Comparison of ENCODE assay signal across 37 cellular contexts in genomic region chr1:212719633-212720032, GRCh38. TPM values are rescaled to one million over a fixed set of nuclear protein-coding genes. Genes with fewer than 3 reads are reported as not detected.
DNase-seq lines count a peak whose midpoint lies in the region; ATAC-seq, FAIRE-seq and TF ChIP-seq lines count a peak whose summit lies in the region.
"Had no signal": no experiment of that assay in that cellular context is flagged by ENCODE, and none has a peak within 500 bp of the region (broad histone marks: within the 10 kb centered on the region; RNA-seq: fewer than 3 reads in every experiment).

No MANE protein-coding gene starts in this region.

- no peak for ATAC-seq in SK-N-SH treated with all-trans-retinoic acid at 6 μM for 48 hours
- ATAC-seq in K562 = no peak
- ATAC-seq in GM21515 (IDR thresholded peaks at IDR 0.05; ENCODE audit: unreplicated experiment) = no peak
- ATAC-seq: A549; CD8-positive, alpha-beta T cell had no signal

- CTCF ChIA-PET in SK-N-SH (lab: Yijun Ruan, JAX) (no interaction called here), HEK293 (lab: Yijun Ruan, JAX) (no interaction called here), K562 (lab: Yijun Ruan, JAX; ENCODE audit: low intra/inter-chr PET ratio) (no interaction called here)

- no peak overlapping the region for H3K9ac ChIP-seq in SK-N-SH
- H3K9ac ChIP-seq in K562 (ENCODE audit: insufficient read depth in 1 of 2, low read depth in 2 of 2, low read length in 2 of 2) = no peak overlapping the region
- H3K9ac ChIP-seq: BLaER1; BLaER1 treated with 17β-estradiol and CSF1 and Interleukin-3, amounts not matched to agents 10 nM and 100 nM had no signal

- in situ Hi-C loops in K562 (cut with MboI) = no loop called here

- H3K9me3 Mint-ChIP-seq in activated CD4-positive, alpha-beta T cell treated with anti-CD3 and anti-CD28 coated beads, Interleukin-2, amount 10 ng/mL, durations not matched to agents 24 days and 14 days = peaks cover 11% of the 10 kb centered on the region
- H3K9me3 Mint-ChIP-seq: CD4-positive, alpha-beta T cell; CD8-positive, alpha-beta memory T cell; CD8-positive, alpha-beta T cell had no signal

- 81% methylated on average over 2 of the region's 2 CpGs for WGBS in SK-N-SH (ENCODE audit: low lambda C conversion rate)
- WGBS in K562 (ENCODE audit: insufficient coverage, low coverage, missing lambda C conversion rate) = 55% methylated on average over 2 of the region's 2 CpGs

- TF ChIP-seq EP300 in SK-N-SH (IDR thresholded peaks at IDR 0.05; ENCODE audit: borderline replicate concordance in 1 of 2, low read depth in 1 of 2, low read length in 1 of 2) = no peak
- TF ChIP-seq EP300 in K562 (IDR thresholded peaks at IDR 0.05; ENCODE audit: low read length) = no peak

- no peak overlapping the region for H3K4me3 Mint-ChIP-seq in activated CD4-positive, alpha-beta T cell treated with anti-CD3 and anti-CD28 coated beads, Interleukin-2, amount 10 ng/mL, durations not matched to agents 24 days and 14 days
- H3K4me3 Mint-ChIP-seq: B cell; CD14-positive monocyte; CD4-positive, alpha-beta memory T cell; CD4-positive, alpha-beta T cell; CD4-positive, CD25-positive, alpha-beta regulatory T cell; CD8-positive, alpha-beta memory T cell; CD8-positive, alpha-beta T cell had no signal

- no peak overlapping the region for H3K4me3 ChIP-seq in SK-N-SH (ENCODE audit: low read depth in 2 of 2, low read length in 1 of 2)
- no peak overlapping the region for H3K4me3 ChIP-seq in HEK293 (ENCODE audit: low read depth, low read length)
- H3K4me3 ChIP-seq in K562 = no peak overlapping the region
- H3K4me3 ChIP-seq: A549; BLaER1; BLaER1 treated with 17β-estradiol and CSF1 and Interleukin-3, amounts not matched to agents 10 nM and 100 nM had no signal

- FAIRE-seq in K562 (lab: Jason Lieb, UNC) (no peak), RCC 7860 (lab: Jason Lieb, UNC) (no peak)
- FAIRE-seq: A204.1, A549, D721Med had no signal

- H3K9me1 ChIP-seq in K562 (ENCODE audit: control insufficient read depth, insufficient read depth, low read length) = no peaks in the 10 kb centered on the region

- peaks cover 2 to 6% of the 10 kb centered on the region in 2 experiments; a peak in 2 of 4 replicates for H3K4me1 ChIP-seq in SK-N-SH (ENCODE audit: control insufficient read depth in 1 of 2, insufficient read depth in 2 of 2, low read depth in 1 of 2, low read length in 1 of 2)
- no peaks in the 10 kb centered on the region for H3K4me1 ChIP-seq in HEK293 (ENCODE audit: control insufficient read depth, insufficient read depth, low read length)
- peaks cover 3 to 15% of the 10 kb centered on the region in 2 experiments; a peak in 4 of 5 replicates for H3K4me1 ChIP-seq in K562 (replicated peaks in 1 of 2; ENCODE audit: control insufficient read depth in 2 of 2, insufficient read depth in 2 of 2, low read length in 2 of 2)
- H3K4me1 ChIP-seq: BE2C, BLaER1 had no signal

- H3K4me2 ChIP-seq in SK-N-SH (no peak overlapping the region), K562 (ENCODE audit: insufficient read depth, low read length) (no peak overlapping the region)
- H3K4me2 ChIP-seq: A549; BLaER1; BLaER1 treated with 17β-estradiol and CSF1 and Interleukin-3, amounts not matched to agents 10 nM and 100 nM had no signal

- H3K27me3 ChIP-seq in SK-N-SH (ENCODE audit: insufficient read depth) (no peaks in the 10 kb centered on the region), K562 (ENCODE audit: control insufficient read depth in 2 of 2, insufficient read depth in 2 of 2, low read length in 2 of 2) (no peaks in the 10 kb centered on the region)
- H3K27me3 ChIP-seq: BE2C; BLaER1; BLaER1 treated with 17β-estradiol and CSF1 and Interleukin-3, amounts not matched to agents 10 nM and 100 nM had no signal

- no peak for DNase-seq in SK-N-SH
- peak; percentile 10 for DNase-seq in activated CD4-positive, alpha-beta T cell treated with anti-CD3 and anti-CD28 coated beads, Interleukin-2, amount 10 ng/mL, durations not matched to agents 24 days and 14 days
- no peak for DNase-seq in activated CD4-positive, alpha-beta T cell treated with anti-CD3 and anti-CD28 coated beads for 1 hour
- DNase-seq in K562 (ENCODE audit: extremely low read depth in 1 of 4, low spot score in 3 of 4) = no peak
- DNase-seq in RCC 7860 (ENCODE audit: low spot score) = no peak
- DNase-seq: 8988T; ACHN; AML-193; BE2C; C1 segment of cervical spinal cord; Caco-2; Calu3; CD4-positive, alpha-beta memory T cell; CD4-positive, alpha-beta T cell; CD4-positive, CD25-positive, alpha-beta regulatory T cell; CD8-positive, alpha-beta memory T cell; CD8-positive, alpha-beta T cell; COR-L47; DMS 273 treated with DMSO at 0.1 percent for 48 hours; DMS153; DMS53; DMS79; DMS79 treated with DMSO at 0.1 percent for 48 hours; DND-41; EL had no signal

- peaks cover 33% of the 10 kb centered on the region for H3K4me1 Mint-ChIP-seq in activated CD4-positive, alpha-beta T cell treated with anti-CD3 and anti-CD28 coated beads, Interleukin-2, amount 10 ng/mL, durations not matched to agents 24 days and 14 days
- H3K4me1 Mint-ChIP-seq: B cell had no signal

- intact Hi-C loops in activated CD4-positive, alpha-beta T cell treated with anti-CD3 and anti-CD28 coated beads, Interleukin-2, amount 10 ng/mL, durations not matched to agents 24 days and 14 days (cut with micrococcal nuclease) = loop anchor here (2.0 kb wide), 1 partner anchor 33 kb away; no protein-coding TSS in a partner anchor
- intact Hi-C loops in K562 (cut with micrococcal nuclease) = no loop called here

- H3K79me2 ChIP-seq in SK-N-SH (ENCODE audit: insufficient read depth) (no peaks in the 10 kb centered on the region), K562 (ENCODE audit: control insufficient read depth, insufficient read depth, low read length) (no peaks in the 10 kb centered on the region)

- no peak for TF ChIP-seq POLR2A in K562 (conservative IDR thresholded peaks at IDR 0.05)

- no TSS peak for BruUV-seq in K562 (replicated peaks; lab: Mats Ljungman, UMichigan)

- no peaks in the 10 kb centered on the region for H3K9me2 ChIP-seq in SK-N-SH

- H3K27ac Mint-ChIP-seq in activated CD4-positive, alpha-beta T cell treated with anti-CD3 and anti-CD28 coated beads, Interleukin-2, amount 10 ng/mL, durations not matched to agents 24 days and 14 days = no peak overlapping the region
- H3K27ac Mint-ChIP-seq: B cell; CD14-positive monocyte; CD4-positive, alpha-beta memory T cell; CD4-positive, alpha-beta T cell; CD4-positive, CD25-positive, alpha-beta regulatory T cell; CD8-positive, alpha-beta memory T cell; CD8-positive, alpha-beta T cell had no signal

- H3K36me3 ChIP-seq in SK-N-SH (replicated peaks in 1 of 2; ENCODE audit: control insufficient read depth in 1 of 2, insufficient read depth in 2 of 2, low read length in 1 of 2) = peaks cover 0 to 4% of the 10 kb centered on the region in 2 experiments
- H3K36me3 ChIP-seq in HEK293 (ENCODE audit: control insufficient read depth in 2 of 2, insufficient read depth in 1 of 2, low read length in 2 of 2) = no peaks in the 10 kb centered on the region
- H3K36me3 ChIP-seq in K562 (ENCODE audit: control insufficient read depth, insufficient read depth, low read length) = no peaks in the 10 kb centered on the region
- H3K36me3 ChIP-seq: BE2C, BLaER1 had no signal

- no peak overlapping the region for H2AFZ ChIP-seq in SK-N-SH (ENCODE audit: low read depth)
- H2AFZ ChIP-seq in K562 (ENCODE audit: low read depth, low read length) = no peak overlapping the region

- TF ChIP-seq RAD21 in SK-N-SH (IDR thresholded peaks at IDR 0.05; ENCODE audit: low read length) = no peak
- TF ChIP-seq RAD21 in K562 (CRISPR knock-in tag; conservative IDR thresholded peaks at IDR 0.05 in 1 of 2, IDR thresholded peaks at IDR 0.05 in 1 of 2) = no peak

- peaks cover 3% of the 10 kb centered on the region for H3F3A ChIP-seq in SK-N-SH (replicated peaks; ENCODE audit: insufficient read depth)

- H4K20me1 ChIP-seq in SK-N-SH (ENCODE audit: insufficient read depth) = no peaks in the 10 kb centered on the region
- no peaks in the 10 kb centered on the region for H4K20me1 ChIP-seq in K562 (replicated peaks; ENCODE audit: control insufficient read depth, insufficient read depth, low read length)
- H4K20me1 ChIP-seq: BLaER1; BLaER1 treated with 17β-estradiol and CSF1 and Interleukin-3, amounts not matched to agents 10 nM and 100 nM had no signal

- H3K27ac ChIP-seq in SK-N-SH (ENCODE audit: low read depth in 2 of 2, low read length in 1 of 2) (no peak overlapping the region), HEK293 (ENCODE audit: extremely low read depth, low read depth, low read length) (no peak overlapping the region), K562 (ENCODE audit: extremely low read depth, low read depth, low read length) (no peak overlapping the region)
- H3K27ac ChIP-seq: 22Rv1; A549; BLaER1; BLaER1 treated with 17β-estradiol and CSF1 and Interleukin-3, amounts not matched to agents 10 nM and 100 nM; C4-2B had no signal

- H3K9me3 ChIP-seq in SK-N-SH = no peaks in the 10 kb centered on the region
- no peaks in the 10 kb centered on the region for H3K9me3 ChIP-seq in HEK293 (ENCODE audit: control insufficient read depth, insufficient read depth, low read depth, low read length)
- H3K9me3 ChIP-seq in K562 (replicated peaks; ENCODE audit: control insufficient read depth, insufficient read depth, low read depth, low read length) = no peaks in the 10 kb centered on the region
- H3K9me3 ChIP-seq: A549, BE2C, Caco-2 had no signal

- peaks cover 14% of the 10 kb centered on the region for H3K27me3 Mint-ChIP-seq in activated CD4-positive, alpha-beta T cell treated with anti-CD3 and anti-CD28 coated beads, Interleukin-2, amount 10 ng/mL, durations not matched to agents 24 days and 14 days

- TF ChIP-seq CTCF in SK-N-SH (IDR thresholded peaks at IDR 0.05) (no peak), HEK293 (tag by site-specific recombination; IDR thresholded peaks at IDR 0.05) (no peak), K562 (IDR thresholded peaks at IDR 0.05 in 2 of 3, conservative IDR thresholded peaks at IDR 0.05 in 1 of 3; ENCODE audit: insufficient read depth in 2 of 3, low read depth in 1 of 3, low read length in 3 of 3) (no peak)

- H3K36me3 Mint-ChIP-seq in activated CD4-positive, alpha-beta T cell treated with anti-CD3 and anti-CD28 coated beads, Interleukin-2, amount 10 ng/mL, durations not matched to agents 24 days and 14 days (ENCODE audit: low read depth) = peaks cover 13% of the 10 kb centered on the region
- H3K36me3 Mint-ChIP-seq: CD8-positive, alpha-beta T cell had no signal

- POLR2A ChIA-PET in SK-N-SH (lab: Yijun Ruan, JAX) (no interaction called here), HEK293 (lab: Yijun Ruan, JAX) (no interaction called here), K562 (lab: Yijun Ruan, JAX) (no interaction called here)

RNA-seq across cellular contexts. Expression of gene BATF3, which starts 20.0 kb away (rescaled TPM):
- polyA plus RNA-seq in SK-N-SH (2012; rRNA removed) (0.76 and 0.86 TPM in 2 replicates), K562 (2011; rRNA removed) (0.93 and 2.0 TPM in 2 replicates), K562 (2014; fragmentation: Illumina TruSeq; extraction: Trizol) (2.7 and 3.1 TPM in 2 replicates), K562 (2014; fragmentation: Nextera tagmentation; extraction: Ambion mirVana) (under 1 TPM; 0.51 to 0.57 TPM), K562 (2014; rRNA removed) (3.8 and 5.2 TPM in 2 replicates)
- polyA plus RNA-seq in SK-N-SH (2012; cell fraction: cytosol; rRNA removed) = 0.50 and 0.68 TPM in 2 replicates
- 2.2 and 2.4 TPM in 2 replicates for polyA plus RNA-seq in SK-N-SH (2012; cell fraction: nucleus; rRNA removed)
- total RNA-seq in activated CD4-positive, alpha-beta T cell treated with anti-CD3 and anti-CD28 coated beads, Interleukin-2, amount 10 ng/mL, durations not matched to agents 24 days and 14 days = 100.0 and 100 TPM in 2 replicates
- total RNA-seq in K562 (2011; cell fraction: chromatin; rRNA removed; ENCODE audit: low replicate concordance) = 1.7 and 2.4 TPM in 2 replicates
- 1.3 and 1.6 TPM in 2 replicates for total RNA-seq in K562 (2011; cell fraction: nucleolus; rRNA removed)
- total RNA-seq in K562 (2011; cell fraction: nucleoplasm; rRNA removed) = 1.2 and 2.6 TPM in 2 replicates
- total RNA-seq in K562 (2014; rRNA removed) (3.4 and 3.6 TPM in 2 replicates), K562 (2014; rRNA removed; fragmentation: Illumina TruSeq; extraction: Trizol) (0.96 and 1.1 TPM in 2 replicates), K562 (2015; rRNA removed; fragmentation: Illumina TruSeq; extraction: Trizol) (0.40 and 0.57 TPM in 2 replicates), K562 (2021) (2.0 and 3.8 TPM in 2 replicates)
- 0.68 and 4.4 TPM in 2 replicates for polyA plus RNA-seq in K562 (2011; cell fraction: cytosol; rRNA removed)
- polyA plus RNA-seq in K562 (2011; cell fraction: nucleus; rRNA removed) = 0.48 and 0.71 TPM in 2 replicates
- 1.9 and 8.3 TPM in 2 replicates for polyA plus RNA-seq in K562 (2012)
- polyA minus RNA-seq in K562 (2011; rRNA and poly(A)+ RNA removed) = 0.18 and 0.25 TPM in 2 replicates
- polyA minus RNA-seq in K562 (2011; cell fraction: cytosol; rRNA and poly(A)+ RNA removed) = 1.1 TPM in 1 of 2 replicates, not detected in the other
- polyA minus RNA-seq in K562 (2011; cell fraction: nucleus; rRNA and poly(A)+ RNA removed) = 0.11 and 0.54 TPM in 2 replicates
- total RNA-seq: CD8-positive, alpha-beta T cell had no signal

Comparison
In these comparisons a context has a peak if more than half of its experiments do, and no peak if none do; other contexts are left out.
1. RNA of gene BATF3, which starts 20.0 kb away (total RNA-seq): 100.0 to 100 TPM in activated CD4-positive, alpha-beta T cell treated with anti-CD3 and anti-CD28 coated beads, Interleukin-2, amount 10 ng/mL, durations not matched to agents 24 days and 14 days; 0.40 to 3.8 TPM in K562; every median in the first group is over 10 times any median in the second.